In genomic region chr1:106134561-106134960, GRCh38 we compare ENCODE assay signal across 32 cellular contexts.
"Had no signal": no experiment of that assay in that cellular context is flagged by ENCODE, and none has a peak within 500 bp of the region (broad histone marks: within the 10 kb centered on the region; RNA-seq: fewer than 3 reads in every experiment).

No MANE protein-coding gene starts in this region.

- H3K4me1 Mint-ChIP-seq: activated B cell treated with CpG ODN at 0.5 μM for 24 hours; activated CD8-positive, alpha-beta memory T cell treated with anti-CD3 and anti-CD28 coated beads, Interleukin-2, amount 10 ng/mL, durations not matched to agents 7 days and 5 days; central memory CD8-positive, alpha-beta T cell; endodermal cell; T-helper 17 cell had no signal

- H3K4me3 Mint-ChIP-seq: activated B cell treated with CpG ODN at 0.5 μM for 24 hours; activated CD4-positive, alpha-beta memory T cell treated with anti-CD3 and anti-CD28 coated beads for 36 hours; activated CD8-positive, alpha-beta memory T cell treated with anti-CD3 and anti-CD28 coated beads, Interleukin-2, amount 10 ng/mL, durations not matched to agents 7 days and 5 days; activated CD8-positive, alpha-beta T cell treated with anti-CD3 and anti-CD28 coated beads, Interleukin-2, amount 10 ng/mL, durations not matched to agents 7 days and 5 days; activated naive CD8-positive, alpha-beta T cell; activated T-cell treated with anti-CD3 and anti-CD28 coated beads, Interleukin-2, amount 50 U/mL, for 72 hours; central memory CD8-positive, alpha-beta T cell; dendritic cell treated with granulocyte-macrophage colony-stimulating factor and Interleukin-4, amounts not matched to agents 40 ng/mL and 50 ng/mL, for 4 days; endodermal cell; T-helper 17 cell; T-helper 2 cell treated with Interferon-gamma antibody and Interleukin-4, amounts not matched to agents 5 μg/mL and 100 μg/mL, for 36 hours had no signal

- H3K4me3 ChIP-seq: coronary artery, dorsolateral prefrontal cortex had no signal

- H3K27me3 ChIP-seq: brain microvascular endothelial cell, dorsolateral prefrontal cortex had no signal

- H3K36me3 ChIP-seq: brain microvascular endothelial cell, WERI-Rb-1 had no signal

- H3K27me3 Mint-ChIP-seq: activated B cell treated with CpG ODN at 0.5 μM for 24 hours; activated CD4-positive, alpha-beta memory T cell treated with anti-CD3 and anti-CD28 coated beads for 36 hours; activated CD8-positive, alpha-beta memory T cell treated with anti-CD3 and anti-CD28 coated beads, Interleukin-2, amount 10 ng/mL, durations not matched to agents 7 days and 5 days; activated naive CD8-positive, alpha-beta T cell; central memory CD8-positive, alpha-beta T cell; dendritic cell treated with granulocyte-macrophage colony-stimulating factor and Interleukin-4, amounts not matched to agents 40 ng/mL and 50 ng/mL, for 4 days; T-helper 17 cell had no signal

- H3K36me3 Mint-ChIP-seq: activated CD4-positive, alpha-beta memory T cell treated with anti-CD3 and anti-CD28 coated beads for 36 hours; activated CD8-positive, alpha-beta memory T cell treated with anti-CD3 and anti-CD28 coated beads, Interleukin-2, amount 10 ng/mL, durations not matched to agents 7 days and 5 days; activated naive CD8-positive, alpha-beta T cell had no signal

- H3K9me3 Mint-ChIP-seq: activated B cell treated with CpG ODN at 0.5 μM for 24 hours, endodermal cell had no signal

- H3K27ac Mint-ChIP-seq: activated B cell treated with CpG ODN at 0.5 μM for 24 hours; activated CD4-positive, alpha-beta memory T cell treated with anti-CD3 and anti-CD28 coated beads for 36 hours; activated CD8-positive, alpha-beta memory T cell treated with anti-CD3 and anti-CD28 coated beads, Interleukin-2, amount 10 ng/mL, durations not matched to agents 7 days and 5 days; activated CD8-positive, alpha-beta T cell treated with anti-CD3 and anti-CD28 coated beads, Interleukin-2, amount 10 ng/mL, durations not matched to agents 7 days and 5 days; activated naive CD8-positive, alpha-beta T cell; activated T-cell treated with anti-CD3 and anti-CD28 coated beads, Interleukin-2, amount 50 U/mL, for 72 hours; dendritic cell treated with granulocyte-macrophage colony-stimulating factor and Interleukin-4, amounts not matched to agents 40 ng/mL and 50 ng/mL, for 4 days; endodermal cell; T-helper 17 cell; T-helper 2 cell treated with Interferon-gamma antibody and Interleukin-4, amounts not matched to agents 5 μg/mL and 100 μg/mL, for 36 hours had no signal

- ATAC-seq: activated CD4-positive, CD25-positive, alpha-beta regulatory T cell treated with anti-CD3 and anti-CD28 coated beads, Interleukin-2, amount 50 U/mL, for 24 hours; activated CD8-positive, alpha-beta memory T cell treated with anti-CD3 and anti-CD28 coated beads, Interleukin-2, amount 10 ng/mL, durations not matched to agents 7 days and 5 days; activated CD8-positive, alpha-beta T cell treated with anti-CD3 and anti-CD28 coated beads, Interleukin-2, amount 10 ng/mL, durations not matched to agents 7 days and 5 days; activated T-cell treated with anti-CD3 and anti-CD28 coated beads, Interleukin-2, amount 50 U/mL, for 72 hours; esophagus mucosa; T-helper 17 cell had no signal

- H3K27ac ChIP-seq: brain microvascular endothelial cell, coronary artery, dorsolateral prefrontal cortex, WERI-Rb-1 had no signal

- FAIRE-seq: astrocyte, bronchial epithelial cell, frontal cortex had no signal

- DNase-seq: activated B cell treated with CpG ODN at 0.5 μM for 24 hours; activated CD4-positive, alpha-beta memory T cell treated with anti-CD3 and anti-CD28 coated beads for 36 hours; activated CD4-positive, alpha-beta T cell treated with anti-CD3 and anti-CD28 coated beads for 48 hours; activated CD8-positive, alpha-beta memory T cell treated with anti-CD3 and anti-CD28 coated beads, Interleukin-2, amount 10 ng/mL, durations not matched to agents 7 days and 5 days; activated CD8-positive, alpha-beta memory T cell treated with anti-CD3 and anti-CD28 coated beads, Interleukin-2, amount 50 U/mL, for 4 hours; activated CD8-positive, alpha-beta T cell treated with anti-CD3 and anti-CD28 coated beads, Interleukin-2, amount 10 ng/mL, durations not matched to agents 7 days and 5 days; activated gamma-delta T cell treated with Interleukin-2 at 50 U/mL for 16 hours; activated naive CD4-positive, alpha-beta T cell treated with anti-CD3 and anti-CD28 coated beads, Interleukin-2, amount 50 U/mL, for 16 hours; activated naive CD4-positive, alpha-beta T cell treated with Interleukin-2 at 50 U/mL for 16 hours; activated T-cell treated with anti-CD3 and anti-CD28 coated beads, Interleukin-2, amount 50 U/mL, for 1 hour; activated T-cell treated with anti-CD3 and anti-CD28 coated beads, Interleukin-2, amount 50 U/mL, for 72 hours; amniotic stem cell; anterior cingulate cortex; brain microvascular endothelial cell; dorsolateral prefrontal cortex; effector memory CD4-positive, alpha-beta T cell; endodermal cell; foreskin fibroblast; head of caudate nucleus; T-helper 17 cell; T1000; WERI-Rb-1 had no signal
